In genomic region chr14:34781242-34781641, GRCh38 we compare ENCODE assay signal across 10 cellular contexts.
DNase-seq lines count a peak whose midpoint lies in the region; ATAC-seq, FAIRE-seq and TF ChIP-seq lines count a peak whose summit lies in the region.
"Had no signal": no experiment of that assay in that cellular context is flagged by ENCODE, and none has a peak within 500 bp of the region (broad histone marks: within the 10 kb centered on the region; RNA-seq: fewer than 3 reads in every experiment).

No MANE protein-coding gene starts in this region.

- H3K36me3 ChIP-seq in HepG2 (replicated peaks in 1 of 2; ENCODE audit: control insufficient read depth in 1 of 2, insufficient read depth in 2 of 2, low read length in 2 of 2): peaks cover 12 to 30% of the 10 kb centered on the region in 2 experiments
- peaks cover 18 to 83% (median 48%) of the 10 kb centered on the region in 4 donors for H3K36me3 ChIP-seq in esophagus muscularis mucosa

- H3K4me1 ChIP-seq in HepG2 (ENCODE audit: insufficient read depth, low read length) (peaks cover under 1% of the 10 kb centered on the region; the same call in 1 of the 2 replicates), esophagus muscularis mucosa (no peaks in the 10 kb centered on the region)

- CTCF ChIA-PET in HepG2 (lab: Yijun Ruan, JAX; ENCODE audit: low intra/inter-chr PET ratio, low total read pairs): no interaction called here

- DNase-seq in Caki2 (ENCODE audit: low read depth): peak; percentile 14
- peak; percentile 28 for DNase-seq in KBM-7
- DNase-seq in astrocyte of the spinal cord (ENCODE audit: low read depth, low spot score): peak; percentile 72
- no peak for DNase-seq in HepG2 (ENCODE audit: low spot score)
- DNase-seq in esophagus muscularis mucosa (ENCODE audit: extremely low spot score): no peak
- DNase-seq: GOT3 had no signal

- ATAC-seq in HepG2 (no peak), GM21576 (IDR thresholded peaks at IDR 0.05; ENCODE audit: unreplicated experiment) (no peak), HG03439 (IDR thresholded peaks at IDR 0.05; ENCODE audit: unreplicated experiment) (no peak), HG03354 (IDR thresholded peaks at IDR 0.05; ENCODE audit: poor library complexity, severe bottlenecking, unreplicated experiment) (no peak)

- TF ChIP-seq EP300 in HepG2 (IDR thresholded peaks at IDR 0.05; ENCODE audit: low read depth in 2 of 2, low read length in 2 of 2): no peak
- no peak for TF ChIP-seq EP300 in HepG2 (CRISPR knock-in tag; IDR thresholded peaks at IDR 0.05; ENCODE audit: borderline replicate concordance)
- TF ChIP-seq EP300 in esophagus muscularis mucosa (IDR thresholded peaks at IDR 0.05): no peak

- TF ChIP-seq POLR2A in HepG2 (IDR thresholded peaks at IDR 0.05; ENCODE audit: insufficient read depth in 1 of 2, low read depth in 2 of 2, low read length in 2 of 2) (no peak), esophagus muscularis mucosa (IDR thresholded peaks at IDR 0.05; ENCODE audit: low read depth) (no peak)

- no peaks in the 10 kb centered on the region for H3K79me2 ChIP-seq in HepG2 (ENCODE audit: insufficient read depth, low read length)

- TF ChIP-seq RAD21 in HepG2 (CRISPR knock-in tag; IDR thresholded peaks at IDR 0.05): no peak

- H3K27ac ChIP-seq in HepG2 (ENCODE audit: extremely low read length, insufficient read depth, low read length): no peak overlapping the region
- no peak overlapping the region for H3K27ac ChIP-seq in esophagus muscularis mucosa (replicated peaks in 1 of 4)
- H3K27ac ChIP-seq: KMS-11 had no signal

- POLR2A ChIA-PET in HepG2 (lab: Yijun Ruan, JAX): interaction anchor here (0.6 kb wide), 1 partner anchor 99 kb away, joined by 3 read pairs; no protein-coding TSS in a partner anchor

- intact Hi-C loops in HepG2 (cut with micrococcal nuclease; ENCODE audit: unreplicated experiment): no loop called here
- intact Hi-C loops in esophagus muscularis mucosa (cut with DNase I): no loop called here

- no peak for TF ChIP-seq CTCF in astrocyte of the spinal cord (IDR thresholded peaks at IDR 0.05; ENCODE audit: low read depth, low read length)
- no peak for TF ChIP-seq CTCF in HepG2 (CRISPR knock-in tag; IDR thresholded peaks at IDR 0.05)
- TF ChIP-seq CTCF in esophagus muscularis mucosa (IDR thresholded peaks at IDR 0.05): no peak

- H3K4me3 ChIP-seq in astrocyte of the spinal cord (ENCODE audit: low read depth, low read length) (no peak overlapping the region), HepG2 (replicated peaks in 1 of 3; ENCODE audit: insufficient read depth in 1 of 3, low read depth in 2 of 3, low read length in 3 of 3) (no peak overlapping the region), esophagus muscularis mucosa (no peak overlapping the region)

- no TSS peak for BruUV-seq in HepG2 (replicated peaks; lab: Mats Ljungman, UMichigan)

- H3K27me3 ChIP-seq in HepG2 (ENCODE audit: control insufficient read depth in 1 of 2, insufficient read depth in 2 of 2, low read length in 2 of 2): no peaks in the 10 kb centered on the region
- H3K27me3 ChIP-seq in esophagus muscularis mucosa: no peaks in the 10 kb centered on the region

- H2AFZ ChIP-seq in HepG2 (ENCODE audit: low read length): no peak overlapping the region

- H3K9ac ChIP-seq in HepG2 (ENCODE audit: insufficient read depth, low read depth, low read length): no peak overlapping the region
- H3K9ac ChIP-seq: KMS-11 had no signal

- H3K4me2 ChIP-seq in HepG2 (ENCODE audit: low read depth, low read length): no peak overlapping the region
- H3K4me2 ChIP-seq: KMS-11 had no signal

- H4K20me1 ChIP-seq in HepG2 (ENCODE audit: insufficient read depth, low read length): no peaks in the 10 kb centered on the region

- 100% methylated on average over 1 of the region's 1 CpG for WGBS in HepG2 (ENCODE audit: low lambda C conversion rate)
- 93% methylated on average over 1 of the region's 1 CpG for WGBS in esophagus muscularis mucosa

- no peaks in the 10 kb centered on the region for H3K9me3 ChIP-seq in HepG2 (ENCODE audit: low read length)
- no peaks in the 10 kb centered on the region for H3K9me3 ChIP-seq in esophagus muscularis mucosa

- FAIRE-seq in HepG2 (lab: Jason Lieb, UNC): no peak

- in situ Hi-C loops in Caki2 (cut with HindIII; ENCODE audit: low pct_unique_long_range_greater_than_20kb, low sequenced_read_pairs) (no loop called here), KBM-7 (cut with MboI; ENCODE audit: low pct_unique_long_range_greater_than_20kb, low sequenced_read_pairs) (no loop called here), astrocyte of the spinal cord (cut with HindIII; ENCODE audit: low sequenced_read_pairs) (no loop called here), HepG2 (cut with HindIII; ENCODE audit: extremely low pct_ligation_motif_present, low pct_unique_long_range_greater_than_20kb) (no loop called here)

TF ChIP-seq in HepG2, 621 proteins besides CTCF, POLR2A, EP300 and RAD21 (continues in another document):
- peak; percentile 17; the same call in 1 of the 2 replicates for TF ChIP-seq CEBPG (CRISPR knock-in tag; IDR thresholded peaks at IDR 0.05)
- TF ChIP-seq ELF4 (CRISPR knock-in tag; IDR thresholded peaks at IDR 0.05; ENCODE audit: borderline replicate concordance): no peak
- no peak for TF ChIP-seq PBX2 (CRISPR knock-in tag; IDR thresholded peaks at IDR 0.05)
- no peak for TF ChIP-seq FOXK1 (CRISPR knock-in tag; IDR thresholded peaks at IDR 0.05; ENCODE audit: borderline replicate concordance, low read depth)
- no peak for TF ChIP-seq ZNF614 (CRISPR knock-in tag; IDR thresholded peaks at IDR 0.05; ENCODE audit: borderline replicate concordance)
- TF ChIP-seq KLF16 (CRISPR knock-in tag; IDR thresholded peaks at IDR 0.05): no peak
- no peak for TF ChIP-seq RERE (CRISPR knock-in tag; IDR thresholded peaks at IDR 0.05; ENCODE audit: low read depth)
- no peak for TF ChIP-seq ZFP36L2 (CRISPR knock-in tag; IDR thresholded peaks at IDR 0.05)
- TF ChIP-seq ZNF547 (CRISPR knock-in tag; IDR thresholded peaks at IDR 0.05): no peak
- no peak for TF ChIP-seq DMAP1 (CRISPR knock-in tag; IDR thresholded peaks at IDR 0.05)
- TF ChIP-seq ZKSCAN1 (IDR thresholded peaks at IDR 0.05; ENCODE audit: low read length): no peak
- no peak for TF ChIP-seq ATF1 (CRISPR knock-in tag; IDR thresholded peaks at IDR 0.05)
- 0 out of 2 replicates have a peak, but pooled peaks have one; percentile 20 for TF ChIP-seq FOXK2 (IDR thresholded peaks at IDR 0.05)
- no peak for TF ChIP-seq ZNF12 (CRISPR knock-in tag; IDR thresholded peaks at IDR 0.05)
- no peak for TF ChIP-seq ZNF761 (CRISPR knock-in tag; conservative IDR thresholded peaks at IDR 0.05)
- TF ChIP-seq MAFG (CRISPR knock-in tag; IDR thresholded peaks at IDR 0.05): no peak
- no peak for TF ChIP-seq HNRNPLL (IDR thresholded peaks at IDR 0.05; ENCODE audit: low read depth, low read length, poor library complexity, severe bottlenecking)
- no peak for TF ChIP-seq ZNF337 (CRISPR knock-in tag; IDR thresholded peaks at IDR 0.05; ENCODE audit: borderline replicate concordance, low read depth)
- peak; percentile 58 for TF ChIP-seq RBM22 (optimal IDR thresholded peaks at IDR 0.05; ENCODE audit: low read length)
- no peak for TF ChIP-seq ZBTB1 (CRISPR knock-in tag; IDR thresholded peaks at IDR 0.05; ENCODE audit: borderline replicate concordance)
- no peak for TF ChIP-seq PHF5A (CRISPR knock-in tag; IDR thresholded peaks at IDR 0.05; ENCODE audit: low read depth, unreplicated experiment)

Comparison
In these comparisons a context has a peak if more than half of its experiments do, and no peak if none do; other contexts are left out.
1. DNase-seq: peak in Caki2 (single experiment), KBM-7 (single experiment) and astrocyte of the spinal cord (single experiment); none in HepG2 (single experiment) and esophagus muscularis mucosa (single experiment).